23 cellular contexts compared by ENCODE assay signal in genomic region chr7:40330408-40330807, GRCh38.
DNase-seq lines count a peak whose midpoint lies in the region; ATAC-seq, FAIRE-seq and TF ChIP-seq lines count a peak whose summit lies in the region.
"Had no signal": no experiment of that assay in that cellular context is flagged by ENCODE, and none has a peak within 500 bp of the region (broad histone marks: within the 10 kb centered on the region; RNA-seq: fewer than 3 reads in every experiment).

No MANE protein-coding gene starts in this region.

- H3K27ac Mint-ChIP-seq in immature natural killer cell: no peak overlapping the region
- H3K27ac Mint-ChIP-seq: CD4-positive, CD25-positive, alpha-beta regulatory T cell; IgD-negative memory B cell had no signal

- no peaks in the 10 kb centered on the region for H3K36me3 Mint-ChIP-seq in immature natural killer cell
- H3K36me3 Mint-ChIP-seq: CD4-positive, CD25-positive, alpha-beta regulatory T cell; IgD-negative memory B cell had no signal

- H3K9me3 Mint-ChIP-seq in immature natural killer cell: no peaks in the 10 kb centered on the region

- H3K4me3 Mint-ChIP-seq in immature natural killer cell: no peak overlapping the region
- H3K4me3 Mint-ChIP-seq: CD4-positive, CD25-positive, alpha-beta regulatory T cell; IgD-negative memory B cell had no signal

- ATAC-seq in left colon: peak; percentile 87
- ATAC-seq: HCT116 had no signal

- intact Hi-C loops in left colon (cut with DNase I, micrococcal nuclease): no loop called here

- DNase-seq in DMS53 treated with DMSO at 0.1 percent for 48 hours (lab: John Stamatoyannopoulos, UW; ENCODE audit: unreplicated experiment): peak; percentile 25
- DNase-seq in left colon: no peak
- peak; percentile 11 for DNase-seq in pons (ENCODE audit: low spot score)
- DNase-seq in DMS114 treated with DMSO at 0.1 percent for 48 hours (lab: John Stamatoyannopoulos, UW; ENCODE audit: unreplicated experiment): no peak
- no peak for DNase-seq in GM12891 (ENCODE audit: insufficient read length, low spot score)
- DNase-seq in immature natural killer cell: no peak
- no peak for DNase-seq in foreskin melanocyte
- DNase-seq: CD4-positive, CD25-positive, alpha-beta regulatory T cell; COR-L47; DMS 273 treated with DMSO at 0.1 percent for 48 hours; GF-D8; GM23248; Karpas-422; NCI-H1436; NCI-H2107; NCI-H2227 treated with DMSO at 0.1 percent for 48 hours; NCI-H524; NCI-H82; PC-3 had no signal

- no peak for TF ChIP-seq CTCF in VCaP (conservative IDR thresholded peaks at IDR 0.05)

- FAIRE-seq in GM12891 (lab: Jason Lieb, UNC): no peak
- FAIRE-seq: HTR-8/SVneo had no signal

- peak overlapping the region; percentile 65 for H3K27ac ChIP-seq in VCaP
- H3K27ac ChIP-seq: GM23248 had no signal

- TF ChIP-seq POLR2A in GM12891 (IDR thresholded peaks at IDR 0.05; ENCODE audit: low read depth, low read length): no peak

- no peaks in the 10 kb centered on the region for H3K27me3 Mint-ChIP-seq in immature natural killer cell (ENCODE audit: low read depth in 3 of 3)
- H3K27me3 Mint-ChIP-seq: CD4-positive, CD25-positive, alpha-beta regulatory T cell; IgD-negative memory B cell had no signal

- H3K4me1 Mint-ChIP-seq in immature natural killer cell: no peaks in the 10 kb centered on the region
- H3K4me1 Mint-ChIP-seq: CD4-positive, CD25-positive, alpha-beta regulatory T cell; IgD-negative memory B cell had no signal

TF ChIP-seq in GM12891, 5 proteins besides CTCF, POLR2A, EP300 and RAD21:
- no peak for TF ChIP-seq POU2F2 (IDR thresholded peaks at IDR 0.05; ENCODE audit: low read depth, low read length)
- TF ChIP-seq SPI1 (IDR thresholded peaks at IDR 0.05; ENCODE audit: low read depth, low read length): no peak
- TF ChIP-seq TAF1 (IDR thresholded peaks at IDR 0.05; ENCODE audit: low read depth, low read length): no peak
- no peak for TF ChIP-seq PAX5 (IDR thresholded peaks at IDR 0.05; ENCODE audit: insufficient read depth, low read length, severe bottlenecking)
- no peak for TF ChIP-seq POLR2AphosphoS5 (IDR thresholded peaks at IDR 0.05; ENCODE audit: low read depth, low read length)

Comparison
In these comparisons a context has a peak if more than half of its experiments do, and no peak if none do; other contexts are left out.
1. DNase-seq: peak in DMS53 treated with DMSO at 0.1 percent for 48 hours (single experiment) and pons (single experiment); none in left colon (0 of 2), DMS114 treated with DMSO at 0.1 percent for 48 hours (single experiment), GM12891 (single experiment), immature natural killer cell (0 of 3) and foreskin melanocyte (single experiment).